8 cellular contexts compared by ENCODE assay signal in genomic region chr2:168192839-168193616, GRCh38. TPM values are rescaled to one million over a fixed set of nuclear protein-coding genes. Genes with fewer than 3 reads are reported as not detected.
A peak's percentile ranks its signal among the peaks of the same experiment; 100 is the strongest.
DNase-seq lines count a peak whose midpoint lies in the region; ATAC-seq lines count a peak whose summit lies in the region.

No MANE protein-coding gene starts in this region.

- no peaks in the 10 kb centered on the region for H3K9me3 Mint-ChIP-seq in activated naive CD4-positive, alpha-beta T cell treated with anti-CD3 and anti-CD28 coated beads, Interleukin-2, amount 10 ng/mL, durations not matched to agents 7 days and 5 days
- H3K9me3 Mint-ChIP-seq in natural killer cell treated with Interleukin-12 subunit alpha and Interleukin-12 subunit beta and Interleukin-15 and Interleukin-18, amount 100 ng/mL, for 72 hours, result no peaks in the 10 kb centered on the region

- CTCF ChIA-PET in activated naive CD4-positive, alpha-beta T cell treated with anti-CD3 and anti-CD28 coated beads, Interleukin-2, amount 10 ng/mL, durations not matched to agents 7 days and 5 days (lab: Charles Lee), result interaction anchor here (1.4 kb wide), 1 partner anchor 145 kb away, joined by 3 read pairs; no protein-coding TSS in a partner anchor

- H3K4me1 Mint-ChIP-seq in activated naive CD4-positive, alpha-beta T cell treated with anti-CD3 and anti-CD28 coated beads, Interleukin-2, amount 10 ng/mL, durations not matched to agents 7 days and 5 days, result peaks cover 62% of the 10 kb centered on the region
- peaks cover 65 to 76% of the 10 kb centered on the region in 2 donors for H3K4me1 Mint-ChIP-seq in natural killer cell treated with Interleukin-12 subunit alpha and Interleukin-12 subunit beta and Interleukin-15 and Interleukin-18, amount 100 ng/mL, for 72 hours (ENCODE audit: low read depth in 2 of 2)

- ATAC-seq in natural killer cell treated with Interleukin-12 subunit alpha and Interleukin-12 subunit beta and Interleukin-15 and Interleukin-18, amount 100 ng/mL, for 72 hours, result peak; percentile 77 to 81
- ATAC-seq in HG02623 (IDR thresholded peaks at IDR 0.05; ENCODE audit: unreplicated experiment), result no peak
- no peak for ATAC-seq in GM18861 (IDR thresholded peaks at IDR 0.05; ENCODE audit: unreplicated experiment)
- no peak for ATAC-seq in GM21360 (IDR thresholded peaks at IDR 0.05; ENCODE audit: unreplicated experiment)
- no peak for ATAC-seq in HG03342 (IDR thresholded peaks at IDR 0.05; ENCODE audit: unreplicated experiment)

- peak; percentile 73 for DNase-seq in H4 (ENCODE audit: low spot score)
- DNase-seq in NCI-H2196 treated with DMSO at 0.1 percent for 48 hours (lab: John Stamatoyannopoulos, UW; ENCODE audit: unreplicated experiment), result peak; percentile 67
- peak; percentile 59 for DNase-seq in activated naive CD4-positive, alpha-beta T cell treated with anti-CD3 and anti-CD28 coated beads, Interleukin-2, amount 10 ng/mL, durations not matched to agents 7 days and 5 days
- DNase-seq in natural killer cell treated with Interleukin-12 subunit alpha and Interleukin-12 subunit beta and Interleukin-15 and Interleukin-18, amount 100 ng/mL, for 72 hours (ENCODE audit: low spot score), result no peak

- peak overlapping the region; percentile 38 for H3K4me3 Mint-ChIP-seq in activated naive CD4-positive, alpha-beta T cell treated with anti-CD3 and anti-CD28 coated beads, Interleukin-2, amount 10 ng/mL, durations not matched to agents 7 days and 5 days
- H3K4me3 Mint-ChIP-seq in natural killer cell treated with Interleukin-12 subunit alpha and Interleukin-12 subunit beta and Interleukin-15 and Interleukin-18, amount 100 ng/mL, for 72 hours, result peak overlapping the region; percentile 68

- peaks cover 7% of the 10 kb centered on the region for H3K36me3 Mint-ChIP-seq in activated naive CD4-positive, alpha-beta T cell treated with anti-CD3 and anti-CD28 coated beads, Interleukin-2, amount 10 ng/mL, durations not matched to agents 7 days and 5 days
- peaks cover 5% of the 10 kb centered on the region for H3K36me3 Mint-ChIP-seq in natural killer cell treated with Interleukin-12 subunit alpha and Interleukin-12 subunit beta and Interleukin-15 and Interleukin-18, amount 100 ng/mL, for 72 hours

- no peaks in the 10 kb centered on the region for H3K27me3 Mint-ChIP-seq in activated naive CD4-positive, alpha-beta T cell treated with anti-CD3 and anti-CD28 coated beads, Interleukin-2, amount 10 ng/mL, durations not matched to agents 7 days and 5 days
- H3K27me3 Mint-ChIP-seq in natural killer cell treated with Interleukin-12 subunit alpha and Interleukin-12 subunit beta and Interleukin-15 and Interleukin-18, amount 100 ng/mL, for 72 hours, result no peaks in the 10 kb centered on the region

- H3K27ac Mint-ChIP-seq in activated naive CD4-positive, alpha-beta T cell treated with anti-CD3 and anti-CD28 coated beads, Interleukin-2, amount 10 ng/mL, durations not matched to agents 7 days and 5 days, result peak overlapping the region; percentile 78
- peak overlapping the region; percentile 69 to 90 for H3K27ac Mint-ChIP-seq in natural killer cell treated with Interleukin-12 subunit alpha and Interleukin-12 subunit beta and Interleukin-15 and Interleukin-18, amount 100 ng/mL, for 72 hours

RNA-seq across cellular contexts. Expression of gene STK39, which starts 54.4 kb away (rescaled TPM):
- 9.2 and 12.6 TPM in 2 replicates for total RNA-seq in H4 (2014; rRNA removed; shearing (Covaris generic))
- total RNA-seq in natural killer cell treated with Interleukin-12 subunit alpha and Interleukin-12 subunit beta and Interleukin-15 and Interleukin-18, amount 100 ng/mL, for 72 hours, result 10 to 100 TPM; 39.1 to 52.0 TPM

Comparison
In these comparisons a context has a peak if more than half of its experiments do, and no peak if none do; other contexts are left out.
1. ATAC-seq: peak in natural killer cell treated with Interleukin-12 subunit alpha and Interleukin-12 subunit beta and Interleukin-15 and Interleukin-18, amount 100 ng/mL, for 72 hours (2 of 2); none in HG02623 (single experiment), GM18861 (single experiment), GM21360 (single experiment) and HG03342 (single experiment).